ENCODE assay signal across 1 cellular context in genomic region chr5:14728109-14728938, GRCh38.
TF ChIP-seq lines count a peak whose summit lies in the region.

No MANE protein-coding gene starts in this region.

TF ChIP-seq in HepG2, 621 proteins besides CTCF, POLR2A, EP300 and RAD21 (continued from another document and continues in another):
- 0 out of 2 replicates have a peak, but pooled peaks have one; percentile 44 for TF ChIP-seq SNAPC2 (CRISPR knock-in tag; IDR thresholded peaks at IDR 0.05)
- TF ChIP-seq ZNF430 (CRISPR knock-in tag; IDR thresholded peaks at IDR 0.05): no peak
- no peak for TF ChIP-seq CBX1 (IDR thresholded peaks at IDR 0.05; ENCODE audit: low read depth)
- TF ChIP-seq, protein P1, sequence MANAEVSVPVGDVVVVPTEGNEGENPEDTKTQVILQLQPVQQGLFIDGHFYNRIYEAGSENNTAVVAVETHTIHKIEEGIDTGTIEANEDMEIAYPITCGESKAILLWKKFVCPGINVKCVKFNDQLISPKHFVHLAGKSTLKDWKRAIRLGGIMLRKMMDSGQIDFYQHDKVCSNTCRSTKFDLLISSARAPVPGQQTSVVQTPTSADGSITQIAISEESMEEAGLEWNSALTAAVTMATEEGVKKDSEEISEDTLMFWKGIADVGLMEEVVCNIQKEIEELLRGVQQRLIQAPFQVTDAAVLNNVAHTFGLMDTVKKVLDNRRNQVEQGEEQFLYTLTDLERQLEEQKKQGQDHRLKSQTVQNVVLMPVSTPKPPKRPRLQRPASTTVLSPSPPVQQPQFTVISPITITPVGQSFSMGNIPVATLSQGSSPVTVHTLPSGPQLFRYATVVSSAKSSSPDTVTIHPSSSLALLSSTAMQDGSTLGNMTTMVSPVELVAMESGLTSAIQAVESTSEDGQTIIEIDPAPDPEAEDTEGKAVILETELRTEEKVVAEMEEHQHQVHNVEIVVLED (CRISPR knock-in tag; IDR thresholded peaks at IDR 0.05; ENCODE audit: borderline replicate concordance): no peak
- TF ChIP-seq MAF1 (CRISPR knock-in tag; IDR thresholded peaks at IDR 0.05; ENCODE audit: borderline replicate concordance): no peak
- TF ChIP-seq MEIS2 (CRISPR knock-in tag; IDR thresholded peaks at IDR 0.05): peak; percentile 99
- TF ChIP-seq ZNF367 (CRISPR knock-in tag; IDR thresholded peaks at IDR 0.05; ENCODE audit: borderline replicate concordance): no peak
- TF ChIP-seq ZNF792 (CRISPR knock-in tag; IDR thresholded peaks at IDR 0.05): peak; percentile 72
- TF ChIP-seq ATF7 (IDR thresholded peaks at IDR 0.05): no peak
- no peak for TF ChIP-seq ATF7 (CRISPR knock-in tag; IDR thresholded peaks at IDR 0.05)
- TF ChIP-seq, protein P2, sequence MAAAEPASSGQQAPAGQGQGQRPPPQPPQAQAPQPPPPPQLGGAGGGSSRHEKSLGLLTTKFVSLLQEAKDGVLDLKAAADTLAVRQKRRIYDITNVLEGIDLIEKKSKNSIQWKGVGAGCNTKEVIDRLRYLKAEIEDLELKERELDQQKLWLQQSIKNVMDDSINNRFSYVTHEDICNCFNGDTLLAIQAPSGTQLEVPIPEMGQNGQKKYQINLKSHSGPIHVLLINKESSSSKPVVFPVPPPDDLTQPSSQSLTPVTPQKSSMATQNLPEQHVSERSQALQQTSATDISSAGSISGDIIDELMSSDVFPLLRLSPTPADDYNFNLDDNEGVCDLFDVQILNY (CRISPR knock-in tag; conservative IDR thresholded peaks at IDR 0.05): no peak
- no peak for TF ChIP-seq ZNF136 (CRISPR knock-in tag; IDR thresholded peaks at IDR 0.05; ENCODE audit: low read depth)
- TF ChIP-seq ZNF350 (CRISPR knock-in tag; IDR thresholded peaks at IDR 0.05; ENCODE audit: borderline replicate concordance, low read depth): peak; percentile 76; the same call in 1 of the 2 replicates
- TF ChIP-seq, protein P3, sequence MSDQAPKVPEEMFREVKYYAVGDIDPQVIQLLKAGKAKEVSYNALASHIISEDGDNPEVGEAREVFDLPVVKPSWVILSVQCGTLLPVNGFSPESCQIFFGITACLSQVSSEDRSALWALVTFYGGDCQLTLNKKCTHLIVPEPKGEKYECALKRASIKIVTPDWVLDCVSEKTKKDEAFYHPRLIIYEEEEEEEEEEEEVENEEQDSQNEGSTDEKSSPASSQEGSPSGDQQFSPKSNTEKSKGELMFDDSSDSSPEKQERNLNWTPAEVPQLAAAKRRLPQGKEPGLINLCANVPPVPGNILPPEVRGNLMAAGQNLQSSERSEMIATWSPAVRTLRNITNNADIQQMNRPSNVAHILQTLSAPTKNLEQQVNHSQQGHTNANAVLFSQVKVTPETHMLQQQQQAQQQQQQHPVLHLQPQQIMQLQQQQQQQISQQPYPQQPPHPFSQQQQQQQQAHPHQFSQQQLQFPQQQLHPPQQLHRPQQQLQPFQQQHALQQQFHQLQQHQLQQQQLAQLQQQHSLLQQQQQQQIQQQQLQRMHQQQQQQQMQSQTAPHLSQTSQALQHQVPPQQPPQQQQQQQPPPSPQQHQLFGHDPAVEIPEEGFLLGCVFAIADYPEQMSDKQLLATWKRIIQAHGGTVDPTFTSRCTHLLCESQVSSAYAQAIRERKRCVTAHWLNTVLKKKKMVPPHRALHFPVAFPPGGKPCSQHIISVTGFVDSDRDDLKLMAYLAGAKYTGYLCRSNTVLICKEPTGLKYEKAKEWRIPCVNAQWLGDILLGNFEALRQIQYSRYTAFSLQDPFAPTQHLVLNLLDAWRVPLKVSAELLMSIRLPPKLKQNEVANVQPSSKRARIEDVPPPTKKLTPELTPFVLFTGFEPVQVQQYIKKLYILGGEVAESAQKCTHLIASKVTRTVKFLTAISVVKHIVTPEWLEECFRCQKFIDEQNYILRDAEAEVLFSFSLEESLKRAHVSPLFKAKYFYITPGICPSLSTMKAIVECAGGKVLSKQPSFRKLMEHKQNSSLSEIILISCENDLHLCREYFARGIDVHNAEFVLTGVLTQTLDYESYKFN (CRISPR knock-in tag; conservative IDR thresholded peaks at IDR 0.05): peak; percentile 94
- TF ChIP-seq GABPA (IDR thresholded peaks at IDR 0.05; ENCODE audit: low read depth, low read length): no peak
- TF ChIP-seq GABPA (CRISPR knock-in tag; IDR thresholded peaks at IDR 0.05; ENCODE audit: low read depth): peak; percentile 24; the same call in 1 of the 2 replicates
- TF ChIP-seq, protein P4, sequence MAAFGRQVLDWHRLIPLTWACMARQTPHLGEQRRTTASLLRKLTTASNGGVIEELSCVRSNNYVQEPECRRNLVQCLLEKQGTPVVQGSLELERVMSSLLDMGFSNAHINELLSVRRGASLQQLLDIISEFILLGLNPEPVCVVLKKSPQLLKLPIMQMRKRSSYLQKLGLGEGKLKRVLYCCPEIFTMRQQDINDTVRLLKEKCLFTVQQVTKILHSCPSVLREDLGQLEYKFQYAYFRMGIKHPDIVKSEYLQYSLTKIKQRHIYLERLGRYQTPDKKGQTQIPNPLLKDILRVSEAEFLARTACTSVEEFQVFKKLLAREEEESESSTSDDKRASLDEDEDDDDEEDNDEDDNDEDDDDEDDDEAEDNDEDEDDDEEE (CRISPR knock-in tag; IDR thresholded peaks at IDR 0.05): no peak
- peak; percentile 41; the same call in 1 of the 2 replicates for TF ChIP-seq FOSL1 (CRISPR knock-in tag; IDR thresholded peaks at IDR 0.05; ENCODE audit: borderline replicate concordance)
- TF ChIP-seq ZKSCAN8 (CRISPR knock-in tag; IDR thresholded peaks at IDR 0.05; ENCODE audit: borderline replicate concordance): no peak
- TF ChIP-seq, protein P5, sequence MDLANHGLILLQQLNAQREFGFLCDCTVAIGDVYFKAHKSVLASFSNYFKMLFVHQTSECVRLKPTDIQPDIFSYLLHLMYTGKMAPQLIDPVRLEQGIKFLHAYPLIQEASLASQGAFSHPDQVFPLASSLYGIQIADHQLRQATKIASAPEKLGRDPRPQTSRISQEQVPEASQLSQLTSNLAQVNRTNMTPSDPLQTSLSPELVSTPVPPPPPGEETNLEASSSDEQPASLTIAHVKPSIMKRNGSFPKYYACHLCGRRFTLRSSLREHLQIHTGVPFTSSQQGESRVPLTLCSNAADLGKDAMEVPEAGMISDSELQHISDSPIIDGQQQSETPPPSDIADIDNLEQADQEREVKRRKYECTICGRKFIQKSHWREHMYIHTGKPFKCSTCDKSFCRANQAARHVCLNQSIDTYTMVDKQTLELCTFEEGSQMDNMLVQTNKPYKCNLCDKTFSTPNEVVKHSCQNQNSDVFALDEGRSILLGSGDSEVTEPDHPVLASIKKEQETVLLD (CRISPR knock-in tag; IDR thresholded peaks at IDR 0.05; ENCODE audit: low read depth): no peak
- TF ChIP-seq ATRX (CRISPR knock-in tag; IDR thresholded peaks at IDR 0.05; ENCODE audit: borderline replicate concordance): no peak
- 0 out of 2 replicates have a peak, but pooled peaks have one; percentile 28 for TF ChIP-seq SP2 (CRISPR knock-in tag; IDR thresholded peaks at IDR 0.05)
- no peak for TF ChIP-seq ZNF382 (CRISPR knock-in tag; IDR thresholded peaks at IDR 0.05; ENCODE audit: borderline replicate concordance)
- TF ChIP-seq SRSF9 (IDR thresholded peaks at IDR 0.05; ENCODE audit: borderline replicate concordance, insufficient read depth, low read depth, low read length, poor library complexity, severe bottlenecking): no peak
- peak; percentile 84 for TF ChIP-seq KDM6A (CRISPR knock-in tag; IDR thresholded peaks at IDR 0.05; ENCODE audit: low read depth)
- no peak for TF ChIP-seq NFE2 (CRISPR knock-in tag; IDR thresholded peaks at IDR 0.05)
- 0 out of 2 replicates have a peak, but pooled peaks have one; percentile 43 for TF ChIP-seq FIP1L1 (IDR thresholded peaks at IDR 0.05; ENCODE audit: borderline replicate concordance, insufficient read depth, low read depth, low read length)
- TF ChIP-seq KDM1A (CRISPR knock-in tag; IDR thresholded peaks at IDR 0.05): peak; percentile 72; the same call in 1 of the 2 replicates
- no peak for TF ChIP-seq ZNF569 (CRISPR knock-in tag; IDR thresholded peaks at IDR 0.05; ENCODE audit: borderline replicate concordance)
- peak; percentile 59; the same call in 1 of the 2 replicates for TF ChIP-seq ZNF331 (CRISPR knock-in tag; IDR thresholded peaks at IDR 0.05)
- no peak for TF ChIP-seq ZNF3 (CRISPR knock-in tag; IDR thresholded peaks at IDR 0.05)
- TF ChIP-seq ZFYVE20 (CRISPR knock-in tag; IDR thresholded peaks at IDR 0.05; ENCODE audit: borderline replicate concordance, low read depth): no peak
- TF ChIP-seq LBX2 (CRISPR knock-in tag; IDR thresholded peaks at IDR 0.05; ENCODE audit: borderline replicate concordance): no peak
- TF ChIP-seq RFX1 (IDR thresholded peaks at IDR 0.05): no peak
- TF ChIP-seq RFXANK (CRISPR knock-in tag; IDR thresholded peaks at IDR 0.05): no peak
- TF ChIP-seq PAF1 (CRISPR knock-in tag; IDR thresholded peaks at IDR 0.05): no peak
- TF ChIP-seq MYNN (CRISPR knock-in tag; IDR thresholded peaks at IDR 0.05; ENCODE audit: low read depth): no peak
- peak; percentile 16; the same call in 1 of the 2 replicates for TF ChIP-seq PHF20 (CRISPR knock-in tag; IDR thresholded peaks at IDR 0.05)
- no peak for TF ChIP-seq NCOA5 (CRISPR knock-in tag; IDR thresholded peaks at IDR 0.05)
- peak; percentile 69 for TF ChIP-seq ZNF264 (CRISPR knock-in tag; IDR thresholded peaks at IDR 0.05)
- peak; percentile 78 for TF ChIP-seq TCF7 (IDR thresholded peaks at IDR 0.05; ENCODE audit: low read depth)
- TF ChIP-seq FOSL2 (CRISPR knock-in tag; IDR thresholded peaks at IDR 0.05): peak; percentile 76
- peak; percentile 94 for TF ChIP-seq GATAD2A (CRISPR knock-in tag; IDR thresholded peaks at IDR 0.05)
- no peak for TF ChIP-seq DNMT3B (CRISPR knock-in tag; conservative IDR thresholded peaks at IDR 0.05)
- 0 out of 2 replicates have a peak, but pooled peaks have one; percentile 34 for TF ChIP-seq ZNF124 (CRISPR knock-in tag; IDR thresholded peaks at IDR 0.05)
- TF ChIP-seq, protein P6, sequence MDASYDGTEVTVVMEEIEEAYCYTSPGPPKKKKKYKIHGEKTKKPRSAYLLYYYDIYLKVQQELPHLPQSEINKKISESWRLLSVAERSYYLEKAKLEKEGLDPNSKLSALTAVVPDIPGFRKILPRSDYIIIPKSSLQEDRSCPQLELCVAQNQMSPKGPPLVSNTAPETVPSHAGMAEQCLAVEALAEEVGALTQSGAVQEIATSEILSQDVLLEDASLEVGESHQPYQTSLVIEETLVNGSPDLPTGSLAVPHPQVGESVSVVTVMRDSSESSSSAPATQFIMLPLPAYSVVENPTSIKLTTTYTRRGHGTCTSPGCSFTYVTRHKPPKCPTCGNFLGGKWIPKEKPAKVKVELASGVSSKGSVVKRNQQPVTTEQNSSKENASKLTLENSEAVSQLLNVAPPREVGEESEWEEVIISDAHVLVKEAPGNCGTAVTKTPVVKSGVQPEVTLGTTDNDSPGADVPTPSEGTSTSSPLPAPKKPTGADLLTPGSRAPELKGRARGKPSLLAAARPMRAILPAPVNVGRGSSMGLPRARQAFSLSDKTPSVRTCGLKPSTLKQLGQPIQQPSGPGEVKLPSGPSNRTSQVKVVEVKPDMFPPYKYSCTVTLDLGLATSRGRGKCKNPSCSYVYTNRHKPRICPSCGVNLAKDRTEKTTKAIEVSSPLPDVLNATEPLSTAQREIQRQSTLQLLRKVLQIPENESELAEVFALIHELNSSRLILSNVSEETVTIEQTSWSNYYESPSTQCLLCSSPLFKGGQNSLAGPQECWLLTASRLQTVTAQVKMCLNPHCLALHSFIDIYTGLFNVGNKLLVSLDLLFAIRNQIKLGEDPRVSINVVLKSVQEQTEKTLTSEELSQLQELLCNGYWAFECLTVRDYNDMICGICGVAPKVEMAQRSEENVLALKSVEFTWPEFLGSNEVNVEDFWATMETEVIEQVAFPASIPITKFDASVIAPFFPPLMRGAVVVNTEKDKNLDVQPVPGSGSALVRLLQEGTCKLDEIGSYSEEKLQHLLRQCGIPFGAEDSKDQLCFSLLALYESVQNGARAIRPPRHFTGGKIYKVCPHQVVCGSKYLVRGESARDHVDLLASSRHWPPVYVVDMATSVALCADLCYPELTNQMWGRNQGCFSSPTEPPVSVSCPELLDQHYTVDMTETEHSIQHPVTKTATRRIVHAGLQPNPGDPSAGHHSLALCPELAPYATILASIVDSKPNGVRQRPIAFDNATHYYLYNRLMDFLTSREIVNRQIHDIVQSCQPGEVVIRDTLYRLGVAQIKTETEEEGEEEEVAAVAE (CRISPR knock-in tag; IDR thresholded peaks at IDR 0.05; ENCODE audit: borderline replicate concordance): no peak
- TF ChIP-seq RAD51 (IDR thresholded peaks at IDR 0.05; ENCODE audit: borderline replicate concordance): no peak
- no peak for TF ChIP-seq NFE2L1 (CRISPR knock-in tag; IDR thresholded peaks at IDR 0.05; ENCODE audit: borderline replicate concordance)
- peak; percentile 39; the same call in 1 of the 2 replicates for TF ChIP-seq ZBTB20 (CRISPR knock-in tag; IDR thresholded peaks at IDR 0.05; ENCODE audit: borderline replicate concordance, low read depth)
- TF ChIP-seq REXO4 (CRISPR knock-in tag; IDR thresholded peaks at IDR 0.05; ENCODE audit: borderline replicate concordance): no peak
- peak; percentile 79; the same call in 1 of the 2 replicates for TF ChIP-seq SMAD3 (CRISPR knock-in tag; IDR thresholded peaks at IDR 0.05)
- peak; percentile 100 for TF ChIP-seq RXRA (CRISPR knock-in tag; IDR thresholded peaks at IDR 0.05)
- TF ChIP-seq TEF (CRISPR knock-in tag; IDR thresholded peaks at IDR 0.05): no peak
- TF ChIP-seq HIVEP1 (CRISPR knock-in tag; IDR thresholded peaks at IDR 0.05): peak; percentile 75; the same call in 1 of the 2 replicates
- no peak for TF ChIP-seq KLF13 (CRISPR knock-in tag; IDR thresholded peaks at IDR 0.05)
- TF ChIP-seq ZKSCAN5 (CRISPR knock-in tag; IDR thresholded peaks at IDR 0.05): no peak
